9 cellular contexts compared by ENCODE assay signal in the genomic region with DNA sequence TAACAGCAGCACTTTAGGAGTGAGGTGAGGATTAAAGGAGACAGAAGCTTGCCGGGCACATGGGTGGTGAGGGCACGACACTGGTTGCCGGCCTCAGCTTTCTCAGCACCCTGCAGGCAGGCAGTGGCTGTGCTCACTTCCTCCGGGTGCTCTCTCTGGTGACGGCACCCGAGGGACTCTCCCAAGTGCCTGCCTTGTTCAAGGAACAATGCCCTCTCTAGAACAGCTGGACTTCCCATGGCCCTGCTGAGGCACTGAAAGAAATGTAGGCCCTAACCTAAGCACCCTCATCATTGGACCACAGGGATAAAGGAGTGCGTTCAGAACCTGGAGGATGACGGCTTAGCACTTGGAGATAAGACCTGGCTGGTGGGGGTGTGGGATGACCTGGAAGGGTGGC.
DNase-seq lines count a peak whose midpoint lies in the region; ATAC-seq and TF ChIP-seq lines count a peak whose summit lies in the region.
"Had no signal": no experiment of that assay in that cellular context is flagged by ENCODE, and none has a peak within 500 bp of the region (broad histone marks: within the 10 kb centered on the region; RNA-seq: fewer than 3 reads in every experiment).

No MANE protein-coding gene starts in this region.

- H3K36me3 ChIP-seq in heart left ventricle: peaks cover 0 to 27% (median 16%) of the 10 kb centered on the region in 9 donors

- intact Hi-C loops in heart left ventricle (cut with DNase I): loop anchor here in 7 of 10 donors (5.0 to 10.0 kb wide), 7 partner anchors 70 to 185 kb away; partner anchors contain the start of gene SIAH1 (in 2 of the 7)

- H3K27me3 ChIP-seq in heart left ventricle: no peaks in the 10 kb centered on the region

- in situ Hi-C loops in SK-MEL-5 (cut with HindIII; ENCODE audit: low pct_unique_long_range_greater_than_20kb, low sequenced_read_pairs): no loop called here

- DNase-seq in SK-MEL-5 (ENCODE audit: low read depth, low spot score) (peak; percentile 71), heart left ventricle (peak in 1 of 5 donors; percentile 57), kidney glomerular epithelial cell (lab: John Stamatoyannopoulos, UW) (no peak), erythroblast (lab: John Stamatoyannopoulos, UW) (no peak)
- DNase-seq in activated CD4-positive, alpha-beta T cell treated with anti-CD3 and anti-CD28 coated beads for 48 hours: no peak
- DNase-seq: NCI-H1048 had no signal

- TF ChIP-seq POLR2A in heart left ventricle (IDR thresholded peaks at IDR 0.05): no peak
- TF ChIP-seq POLR2A in erythroblast (IDR thresholded peaks at IDR 0.05; ENCODE audit: low read length): no peak

- 52 to 84% (median 73%) methylated on average over 8 of the region's 8 CpGs for WGBS in heart left ventricle, 4 donors

- ATAC-seq in GM18861 (IDR thresholded peaks at IDR 0.05; ENCODE audit: unreplicated experiment): peak; percentile 30
- peak in 3 of 4 donors; percentile 6 to 27 (median 19) for ATAC-seq in heart left ventricle
- no peak for ATAC-seq in GM19035 (IDR thresholded peaks at IDR 0.05; ENCODE audit: unreplicated experiment)

- peak overlapping the region; percentile 20 to 89 (median 64) for H3K27ac ChIP-seq in heart left ventricle
- H3K27ac ChIP-seq in skin epidermis: peak overlapping the region in 19 of 21 experiments; percentile 30 to 90 (median 84)

- no peaks in the 10 kb centered on the region for H3K9me3 ChIP-seq in heart left ventricle

- no peak for TF ChIP-seq CTCF in heart left ventricle (IDR thresholded peaks at IDR 0.05)

- no peak overlapping the region for H3K4me3 ChIP-seq in heart left ventricle
- no peak overlapping the region for H3K4me3 ChIP-seq in skin epidermis

- peaks cover 14 to 60% (median 39%) of the 10 kb centered on the region in 12 donors for H3K4me1 ChIP-seq in heart left ventricle
